Comparison of ENCODE assay signal across 8 cellular contexts in genomic region chr19:57241181-57241580, GRCh38. TPM values are rescaled to one million over a fixed set of nuclear protein-coding genes. Genes with fewer than 3 reads are reported as not detected.
DNase-seq lines count a peak whose midpoint lies in the region; ATAC-seq and TF ChIP-seq lines count a peak whose summit lies in the region.

No MANE protein-coding gene starts in this region.

- POLR2A ChIA-PET in Panc1 (lab: Charles Lee) = no interaction called here

- WGBS in endodermal cell (ENCODE audit: insufficient coverage in 1 of 2, insufficient read length in 1 of 2), 2 experiments = 34 to 38% methylated on average over 5 to 7 of the region's 7 CpGs

- H3K36me3 ChIP-seq in Panc1 (ENCODE audit: control insufficient read depth, insufficient read depth, low read length) = no peaks in the 10 kb centered on the region; the same call in 1 of the 2 replicates
- H3K36me3 ChIP-seq in endodermal cell (ENCODE audit: control insufficient read depth, insufficient read depth, low read length) = peaks cover 19% of the 10 kb centered on the region

- no peak for ATAC-seq in Panc1
- no peak for ATAC-seq in HG02938 (IDR thresholded peaks at IDR 0.05; ENCODE audit: unreplicated experiment)

- peaks cover 13% of the 10 kb centered on the region for H3K4me1 ChIP-seq in Panc1 (ENCODE audit: control insufficient read depth, insufficient read depth, low read length)
- H3K4me1 ChIP-seq in endodermal cell (ENCODE audit: control insufficient read depth, insufficient read depth, low read length) = no peaks in the 10 kb centered on the region

- DNase-seq in Panc1 (ENCODE audit: low read depth, low spot score) (no peak), endodermal cell (peak; percentile 39), GF-D8 (lab: John Stamatoyannopoulos, UW) (no peak), NCI-H1694 (lab: John Stamatoyannopoulos, UW) (no peak), DMS153 treated with DMSO at 0.1 percent for 48 hours (lab: John Stamatoyannopoulos, UW; ENCODE audit: unreplicated experiment) (no peak)

- TSS peak; percentile 73 for BruUV-seq in Panc1 (replicated peaks; lab: Mats Ljungman, UMichigan)

- in situ Hi-C loops in Panc1 (cut with HindIII; ENCODE audit: low pct_unique_long_range_greater_than_20kb, low sequenced_read_pairs) = no loop called here

- H3K4me1 Mint-ChIP-seq in endodermal cell (peaks cover 11% of the 10 kb centered on the region), nephron (peaks cover 16% of the 10 kb centered on the region)

- H3K4me3 ChIP-seq in GM08714 (ENCODE audit: low read length) (peak overlapping the region; percentile 77), Panc1 (ENCODE audit: low read depth in 2 of 2, low read length in 2 of 2) (peak overlapping the region; percentile 95 to 99), endodermal cell (ENCODE audit: low read length) (peak overlapping the region; percentile 95)

- CTCF ChIA-PET in Panc1 (lab: Charles Lee) = no interaction called here

- H3K27me3 Mint-ChIP-seq in endodermal cell (ENCODE audit: insufficient read depth) (no peaks in the 10 kb centered on the region), nephron (ENCODE audit: low read depth) (no peaks in the 10 kb centered on the region)

- no peak for TF ChIP-seq CTCF in Panc1 (IDR thresholded peaks at IDR 0.05)
- TF ChIP-seq CTCF in endodermal cell (conservative IDR thresholded peaks at IDR 0.05) = no peak
- no peak for TF ChIP-seq CTCF in nephron (IDR thresholded peaks at IDR 0.05; ENCODE audit: unreplicated experiment in 3 of 3)

- intact Hi-C loops in Panc1 (cut with micrococcal nuclease; ENCODE audit: unreplicated experiment) = no loop called here

- peak overlapping the region; percentile 77 for H3K9ac ChIP-seq in endodermal cell (ENCODE audit: extremely low read depth, low read length, poor library complexity, severe bottlenecking)

- H3K27ac ChIP-seq in Panc1 (ENCODE audit: low read length) (peak overlapping the region; percentile 97), endodermal cell (ENCODE audit: low read depth, low read length) (no peak overlapping the region)

- H3K27me3 ChIP-seq in Panc1 (ENCODE audit: control insufficient read depth, insufficient read depth, low read length) (no peaks in the 10 kb centered on the region), endodermal cell (ENCODE audit: control insufficient read depth, insufficient read depth, low read length, poor library complexity, severe bottlenecking) (no peaks in the 10 kb centered on the region)

- peak overlapping the region; percentile 95 for H3K27ac Mint-ChIP-seq in endodermal cell
- H3K27ac Mint-ChIP-seq in nephron = peak overlapping the region; percentile 98 to 100 (median 99)

- no peaks in the 10 kb centered on the region for H3K9me3 ChIP-seq in Panc1 (ENCODE audit: control insufficient read depth, insufficient read depth, low read depth, low read length)
- no peaks in the 10 kb centered on the region for H3K9me3 ChIP-seq in endodermal cell (ENCODE audit: control insufficient read depth, low read length)

- H3K36me3 Mint-ChIP-seq in endodermal cell (ENCODE audit: low read depth) = peaks cover 24% of the 10 kb centered on the region
- H3K36me3 Mint-ChIP-seq in nephron (ENCODE audit: low read depth) = peaks cover 16% of the 10 kb centered on the region

- H3K9me3 Mint-ChIP-seq in endodermal cell (no peaks in the 10 kb centered on the region), nephron (no peaks in the 10 kb centered on the region)

- H3K4me3 Mint-ChIP-seq in endodermal cell (peak overlapping the region; percentile 92), nephron (peak overlapping the region; percentile 88 to 99 (median 98))

RNA-seq across cellular contexts. Expression of gene ZNF805, which starts 0.7 kb away (rescaled TPM):
- total RNA-seq in Panc1 (2021; ENCODE audit: unreplicated experiment) = 16.8 TPM
- 1.9 TPM for polyA plus RNA-seq in Panc1 (2012; ENCODE audit: insufficient read length)
- 10 to 100 TPM; 16.6 to 21.1 TPM for total RNA-seq in endodermal cell
- 5.0 TPM for polyA plus RNA-seq in endodermal cell (2013, experiment 1 of 2)
- 5.4 TPM for polyA plus RNA-seq in endodermal cell (2013, experiment 2 of 2)

RNA-seq across cellular contexts. Expression of gene AURKC, which starts 10.4 kb away (rescaled TPM):
- total RNA-seq in Panc1 (2021; ENCODE audit: unreplicated experiment) (3.2 TPM), endodermal cell (1 to 10 TPM; 1.3 to 1.7 TPM)
- polyA plus RNA-seq in Panc1 (2012; ENCODE audit: insufficient read length) = 1.2 TPM
- polyA plus RNA-seq in endodermal cell (2013, experiment 1 of 2) = 0.93 TPM
- polyA plus RNA-seq in endodermal cell (2013, experiment 2 of 2) = 1.3 TPM

RNA-seq across cellular contexts. Expression of gene ZNF460, which starts 39.1 kb away (rescaled TPM):
- total RNA-seq in Panc1 (2021; ENCODE audit: unreplicated experiment) (76.3 TPM), endodermal cell (10 to 100 TPM; 63.9 to 64.0 TPM)
- 1.5 TPM for polyA plus RNA-seq in Panc1 (2012; ENCODE audit: insufficient read length)
- 5.8 TPM for polyA plus RNA-seq in endodermal cell (2013, experiment 1 of 2)
- polyA plus RNA-seq in endodermal cell (2013, experiment 2 of 2) = 7.2 TPM

RNA-seq across cellular contexts. Expression of gene ZNF264, which starts 49.9 kb away (rescaled TPM):
- total RNA-seq in Panc1 (2021; ENCODE audit: unreplicated experiment) (48.3 TPM), endodermal cell (10 to 100 TPM; 29.8 to 38.4 TPM)
- polyA plus RNA-seq in Panc1 (2012; ENCODE audit: insufficient read length) = 7.3 TPM
- polyA plus RNA-seq in endodermal cell (2013, experiment 1 of 2) = 9.2 TPM
- polyA plus RNA-seq in endodermal cell (2013, experiment 2 of 2) = 8.3 TPM
